In genomic region chr12:11106288-11106687, GRCh38 we compare ENCODE assay signal across 22 cellular contexts. TPM values are rescaled to one million over a fixed set of nuclear protein-coding genes. Genes with fewer than 3 reads are reported as not detected.
"Had no signal": no experiment of that assay in that cellular context is flagged by ENCODE, and none has a peak within 500 bp of the region (broad histone marks: within the 10 kb centered on the region; RNA-seq: fewer than 3 reads in every experiment).

No MANE protein-coding gene starts in this region.

- H3K4me2 ChIP-seq: SK-N-SH had no signal

- DNase-seq: KBM-7, MV-4-11, NCI-H1048, NCI-H1105, NCI-H1417 treated with DMSO at 0.1 percent for 48 hours, NCI-H187, NCI-H2029, NCI-H2081 treated with DMSO at 0.1 percent for 48 hours, NCI-H2171, NCI-H226, NCI-H446, NCI-H510A, NCI-H524 treated with DMSO at 0.1 percent for 48 hours, NCI-H69, NCI-H774, SHP77, SK-N-SH, SW 1271 had no signal

- H3K9me3 ChIP-seq: SK-N-SH had no signal

- FAIRE-seq: HTR-8/SVneo had no signal

- H3K27ac ChIP-seq: HL-60, RWPE1 had no signal

RNA-seq across cellular contexts. Expression of gene TAS2R43, which starts 14.2 kb away (rescaled TPM):
- total RNA-seq: MCF 10A had no signal
- polyA plus RNA-seq: SK-N-SH had no signal
